ENCODE assay signal across 2 cellular contexts in genomic region chr3:198107840-198108734, GRCh38.
TF ChIP-seq lines count a peak whose summit lies in the region.

No MANE protein-coding gene starts in this region.

TF ChIP-seq in IMR-90, 13 proteins besides CTCF, POLR2A, EP300 and RAD21 (continued from another document):
- no peak for TF ChIP-seq USF2 (IDR thresholded peaks at IDR 0.05; ENCODE audit: low read depth, low read length)
- TF ChIP-seq MAZ (IDR thresholded peaks at IDR 0.05; ENCODE audit: borderline replicate concordance, low read depth, low read length): no peak
- no peak for TF ChIP-seq NFE2L2 (IDR thresholded peaks at IDR 0.05; ENCODE audit: low read depth, low read length)
- TF ChIP-seq SMC3 (IDR thresholded peaks at IDR 0.05; ENCODE audit: low read depth, low read length): no peak
- no peak for TF ChIP-seq CEBPB (IDR thresholded peaks at IDR 0.05; ENCODE audit: low read depth, low read length)
- TF ChIP-seq BHLHE40 (IDR thresholded peaks at IDR 0.05; ENCODE audit: low read depth, low read length): no peak
- no peak for TF ChIP-seq MAFK (IDR thresholded peaks at IDR 0.05; ENCODE audit: low read depth, low read length)
- no peak for TF ChIP-seq ELK1 (IDR thresholded peaks at IDR 0.05; ENCODE audit: borderline replicate concordance, low read depth, low read length)
- no peak for TF ChIP-seq MXI1 (IDR thresholded peaks at IDR 0.05; ENCODE audit: borderline replicate concordance, low read depth, low read length)

TF ChIP-seq in K562, 482 proteins besides CTCF, POLR2A, EP300 and RAD21 (continued from another document and continues in another):
- TF ChIP-seq E2F8 (IDR thresholded peaks at IDR 0.05; ENCODE audit: low read depth, partially characterized antibody): no peak
- TF ChIP-seq ETV1 (tag; conservative IDR thresholded peaks at IDR 0.05; ENCODE audit: low read depth): 0 out of 2 replicates have a peak, but pooled peaks have one; percentile 44
- peak; percentile 59 for TF ChIP-seq TCF3 (CRISPR knock-in tag; IDR thresholded peaks at IDR 0.05)
- TF ChIP-seq HMBOX1 (IDR thresholded peaks at IDR 0.05): peak; percentile 85; the same call in 1 of the 2 replicates
- peak; percentile 53 for TF ChIP-seq DPF2 (IDR thresholded peaks at IDR 0.05)
- peak; percentile 85 for TF ChIP-seq CBFA2T3 (IDR thresholded peaks at IDR 0.05)
- peak; percentile 15; the same call in 1 of the 2 replicates for TF ChIP-seq ZNF512 (tag; IDR thresholded peaks at IDR 0.05)
- TF ChIP-seq TAL1 (IDR thresholded peaks at IDR 0.05): peak; percentile 78
- TF ChIP-seq NCOA6 (IDR thresholded peaks at IDR 0.05): no peak
- TF ChIP-seq ARID1B (IDR thresholded peaks at IDR 0.05): peak; percentile 78
- TF ChIP-seq EGR1 (conservative IDR thresholded peaks at IDR 0.05): 0 out of 2 replicates have a peak, but pooled peaks have one; percentile 12
- TF ChIP-seq, protein P1, sequence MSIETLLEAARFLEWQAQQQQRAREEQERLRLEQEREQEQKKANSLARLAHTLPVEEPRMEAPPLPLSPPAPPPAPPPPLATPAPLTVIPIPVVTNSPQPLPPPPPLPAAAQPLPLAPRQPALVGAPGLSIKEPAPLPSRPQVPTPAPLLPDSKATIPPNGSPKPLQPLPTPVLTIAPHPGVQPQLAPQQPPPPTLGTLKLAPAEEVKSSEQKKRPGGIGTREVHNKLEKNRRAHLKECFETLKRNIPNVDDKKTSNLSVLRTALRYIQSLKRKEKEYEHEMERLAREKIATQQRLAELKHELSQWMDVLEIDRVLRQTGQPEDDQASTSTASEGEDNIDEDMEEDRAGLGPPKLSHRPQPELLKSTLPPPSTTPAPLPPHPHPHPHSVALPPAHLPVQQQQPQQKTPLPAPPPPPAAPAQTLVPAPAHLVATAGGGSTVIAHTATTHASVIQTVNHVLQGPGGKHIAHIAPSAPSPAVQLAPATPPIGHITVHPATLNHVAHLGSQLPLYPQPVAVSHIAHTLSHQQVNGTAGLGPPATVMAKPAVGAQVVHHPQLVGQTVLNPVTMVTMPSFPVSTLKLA (conservative IDR thresholded peaks at IDR 0.05): 0 out of 4 replicates have a peak, but pooled peaks of 1 of the 2 experiments have one; percentile 5
- no peak for TF ChIP-seq FOXK2 (conservative IDR thresholded peaks at IDR 0.05 in 1 of 2, IDR thresholded peaks at IDR 0.05 in 1 of 2; ENCODE audit: low read depth in 2 of 2)
- TF ChIP-seq ZNF175 (CRISPR knock-in tag; IDR thresholded peaks at IDR 0.05; ENCODE audit: low read depth): peak; percentile 49; the same call in 1 of the 2 replicates
- no peak for TF ChIP-seq TCF15 (CRISPR knock-in tag; IDR thresholded peaks at IDR 0.05)
- no peak for TF ChIP-seq HLTF (IDR thresholded peaks at IDR 0.05)
- no peak for TF ChIP-seq NFXL1 (CRISPR knock-in tag; IDR thresholded peaks at IDR 0.05)
- TF ChIP-seq RCOR1 (IDR thresholded peaks at IDR 0.05; ENCODE audit: borderline replicate concordance in 1 of 2, low read depth in 2 of 2, low read length in 2 of 2): peak in 1 of 2 experiments; percentile 20; a peak in 1 of 4 replicates
- TF ChIP-seq CUX1 (CRISPR knock-in tag; IDR thresholded peaks at IDR 0.05): no peak
- TF ChIP-seq MTA2 (IDR thresholded peaks at IDR 0.05; ENCODE audit: low read depth): peak; percentile 31; the same call in 1 of the 2 replicates
- TF ChIP-seq TEAD4 (IDR thresholded peaks at IDR 0.05; ENCODE audit: low read length): peak; percentile 75
- TF ChIP-seq TEAD4 (CRISPR knock-in tag; IDR thresholded peaks at IDR 0.05; ENCODE audit: borderline replicate concordance): no peak
- peak; percentile 17 for TF ChIP-seq PRDM10 (IDR thresholded peaks at IDR 0.05; ENCODE audit: partially characterized antibody)
- TF ChIP-seq SRSF1 (IDR thresholded peaks at IDR 0.05; ENCODE audit: low read depth, low read length): no peak
- no peak for TF ChIP-seq PYGO2 (tag; IDR thresholded peaks at IDR 0.05)
- TF ChIP-seq KDM1A (IDR thresholded peaks at IDR 0.05): peak in 1 of 2 experiments; percentile 39; a peak in 1 of 4 replicates
- peak; percentile 49 for TF ChIP-seq HDAC3 (IDR thresholded peaks at IDR 0.05; ENCODE audit: borderline replicate concordance, partially characterized antibody)
- TF ChIP-seq SMAD3 (CRISPR knock-in tag; conservative IDR thresholded peaks at IDR 0.05): no peak
- peak; percentile 75 for TF ChIP-seq NCOR1 (IDR thresholded peaks at IDR 0.05)
- TF ChIP-seq ZNF316 (IDR thresholded peaks at IDR 0.05): no peak
- TF ChIP-seq LARP7 (IDR thresholded peaks at IDR 0.05): no peak
- TF ChIP-seq, protein P2, sequence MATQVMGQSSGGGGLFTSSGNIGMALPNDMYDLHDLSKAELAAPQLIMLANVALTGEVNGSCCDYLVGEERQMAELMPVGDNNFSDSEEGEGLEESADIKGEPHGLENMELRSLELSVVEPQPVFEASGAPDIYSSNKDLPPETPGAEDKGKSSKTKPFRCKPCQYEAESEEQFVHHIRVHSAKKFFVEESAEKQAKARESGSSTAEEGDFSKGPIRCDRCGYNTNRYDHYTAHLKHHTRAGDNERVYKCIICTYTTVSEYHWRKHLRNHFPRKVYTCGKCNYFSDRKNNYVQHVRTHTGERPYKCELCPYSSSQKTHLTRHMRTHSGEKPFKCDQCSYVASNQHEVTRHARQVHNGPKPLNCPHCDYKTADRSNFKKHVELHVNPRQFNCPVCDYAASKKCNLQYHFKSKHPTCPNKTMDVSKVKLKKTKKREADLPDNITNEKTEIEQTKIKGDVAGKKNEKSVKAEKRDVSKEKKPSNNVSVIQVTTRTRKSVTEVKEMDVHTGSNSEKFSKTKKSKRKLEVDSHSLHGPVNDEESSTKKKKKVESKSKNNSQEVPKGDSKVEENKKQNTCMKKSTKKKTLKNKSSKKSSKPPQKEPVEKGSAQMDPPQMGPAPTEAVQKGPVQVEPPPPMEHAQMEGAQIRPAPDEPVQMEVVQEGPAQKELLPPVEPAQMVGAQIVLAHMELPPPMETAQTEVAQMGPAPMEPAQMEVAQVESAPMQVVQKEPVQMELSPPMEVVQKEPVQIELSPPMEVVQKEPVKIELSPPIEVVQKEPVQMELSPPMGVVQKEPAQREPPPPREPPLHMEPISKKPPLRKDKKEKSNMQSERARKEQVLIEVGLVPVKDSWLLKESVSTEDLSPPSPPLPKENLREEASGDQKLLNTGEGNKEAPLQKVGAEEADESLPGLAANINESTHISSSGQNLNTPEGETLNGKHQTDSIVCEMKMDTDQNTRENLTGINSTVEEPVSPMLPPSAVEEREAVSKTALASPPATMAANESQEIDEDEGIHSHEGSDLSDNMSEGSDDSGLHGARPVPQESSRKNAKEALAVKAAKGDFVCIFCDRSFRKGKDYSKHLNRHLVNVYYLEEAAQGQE (CRISPR knock-in tag; IDR thresholded peaks at IDR 0.05; ENCODE audit: low read depth): no peak
- peak; percentile 72 for TF ChIP-seq CBFA2T2 (conservative IDR thresholded peaks at IDR 0.05)
- TF ChIP-seq HES1 (IDR thresholded peaks at IDR 0.05; ENCODE audit: low read depth): no peak
- TF ChIP-seq CREBBP (IDR thresholded peaks at IDR 0.05; ENCODE audit: low read depth, low read length): no peak
- TF ChIP-seq GABPA (tag; conservative IDR thresholded peaks at IDR 0.05; ENCODE audit: low read depth): peak; percentile 51
